Comparison of ENCODE assay signal across 8 cellular contexts in the genomic region with DNA sequence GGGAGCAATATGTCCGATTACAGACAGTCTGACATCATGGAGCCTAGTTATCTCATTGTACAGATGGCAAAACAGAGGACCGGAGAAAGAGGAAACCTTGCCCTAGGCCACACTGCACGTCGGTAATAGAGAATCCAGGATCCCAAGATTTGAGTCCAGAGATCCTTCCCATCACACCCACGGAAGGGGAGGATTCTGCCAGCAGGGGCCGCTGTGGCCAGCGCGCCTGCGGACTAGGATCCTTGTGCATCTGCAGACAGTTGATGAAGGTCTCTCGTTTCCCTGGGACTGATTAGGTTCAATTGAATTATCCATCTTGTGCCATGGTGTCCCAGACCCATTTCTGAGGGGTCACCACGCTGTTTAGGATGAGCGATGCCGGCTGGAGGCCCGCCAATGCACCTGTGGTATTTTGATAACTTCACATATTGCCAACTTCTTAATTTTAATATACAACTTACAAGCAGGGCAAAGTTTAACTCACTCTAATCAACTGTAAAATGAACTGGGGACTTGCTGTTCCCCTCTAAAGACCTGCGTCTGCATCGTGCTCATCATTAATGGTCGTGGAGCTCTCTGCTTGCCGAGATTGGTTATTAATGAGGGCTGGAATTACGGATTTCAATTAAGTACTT.
DNase-seq lines count a peak whose midpoint lies in the region; ATAC-seq and TF ChIP-seq lines count a peak whose summit lies in the region.

No MANE protein-coding gene starts in this region.

- H3K27me3 ChIP-seq in lower lobe of right lung (ENCODE audit: low read depth): no peaks in the 10 kb centered on the region
- no peaks in the 10 kb centered on the region for H3K27me3 ChIP-seq in suprapubic skin

- DNase-seq in GM10248 (ENCODE audit: extremely low spot score): peak; percentile 35
- no peak for DNase-seq in LNCaP clone FGC (ENCODE audit: low read depth)
- DNase-seq in cardiac fibroblast (ENCODE audit: low read depth in 2 of 2): peak; percentile 34 to 39
- peak; percentile 56 for DNase-seq in lower lobe of right lung
- no peak for DNase-seq in suprapubic skin (ENCODE audit: low spot score in 2 of 2)
- DNase-seq in NOMO-1 treated with dmso at 0.1 percent for 144 hours (lab: John Stamatoyannopoulos, UW; ENCODE audit: unreplicated experiment): no peak

- H3K27ac ChIP-seq in lower lobe of right lung: no peak overlapping the region
- H3K27ac ChIP-seq in suprapubic skin: no peak overlapping the region

- intact Hi-C loops in lower lobe of right lung (cut with DNase I): no loop called here

- H3K4me3 ChIP-seq in LNCaP clone FGC (ENCODE audit: low read depth, low read length) (no peak overlapping the region), cardiac fibroblast (replicated peaks in 1 of 2; ENCODE audit: low read depth in 2 of 2, low read length in 2 of 2) (no peak overlapping the region), lower lobe of right lung (no peak overlapping the region), suprapubic skin (no peak overlapping the region)

- no peak for TF ChIP-seq POLR2A in suprapubic skin (IDR thresholded peaks at IDR 0.05)

- H3K9me3 ChIP-seq in lower lobe of right lung: no peaks in the 10 kb centered on the region
- no peaks in the 10 kb centered on the region for H3K9me3 ChIP-seq in suprapubic skin

- CTCF ChIA-PET in GM10248 (lab: Yijun Ruan, JAX): interaction anchor here (1.0 to 2.2 kb wide), 2 partner anchors 24 to 516 kb away, joined by 3 to 5 read pairs; no protein-coding TSS in a partner anchor

- 48% methylated on average over 18 of the region's 19 CpGs for WGBS in suprapubic skin

- TF ChIP-seq CTCF in GM10248 (IDR thresholded peaks at IDR 0.05; ENCODE audit: control extremely low read depth, extremely low read depth, low read depth, missing control alignments) (peak; percentile 61), LNCaP clone FGC (IDR thresholded peaks at IDR 0.05; ENCODE audit: control insufficient read depth, extremely low read depth, insufficient read depth) (peak; percentile 89), cardiac fibroblast (IDR thresholded peaks at IDR 0.05; ENCODE audit: low read depth, low read length) (peak; percentile 77), lower lobe of right lung (IDR thresholded peaks at IDR 0.05) (peak; percentile 70), suprapubic skin (IDR thresholded peaks at IDR 0.05) (peak in 1 of 2 donors; percentile 42)

- no peaks in the 10 kb centered on the region for H3K36me3 ChIP-seq in lower lobe of right lung
- no peaks in the 10 kb centered on the region for H3K36me3 ChIP-seq in suprapubic skin

- ATAC-seq in lower lobe of right lung (peak; percentile 61 to 66), HG02938 (IDR thresholded peaks at IDR 0.05; ENCODE audit: unreplicated experiment) (no peak), HG02759 (IDR thresholded peaks at IDR 0.05; ENCODE audit: unreplicated experiment) (no peak)

- H3K4me1 ChIP-seq in lower lobe of right lung (peaks cover 11% of the 10 kb centered on the region), suprapubic skin (peaks cover 8% of the 10 kb centered on the region)

- TF ChIP-seq EP300 in suprapubic skin (IDR thresholded peaks at IDR 0.05): no peak

- POLR2A ChIA-PET in GM10248 (lab: Yijun Ruan, JAX): no interaction called here

Comparison
In these comparisons a context has a peak if more than half of its experiments do, and no peak if none do; other contexts are left out.
1. DNase-seq: peak in GM10248 (single experiment), cardiac fibroblast (2 of 2) and lower lobe of right lung (single experiment); none in LNCaP clone FGC (single experiment), suprapubic skin (0 of 2) and NOMO-1 treated with dmso at 0.1 percent for 144 hours (single experiment).
2. ATAC-seq: peak in lower lobe of right lung (2 of 2); none in HG02938 (single experiment) and HG02759 (single experiment).